Comparison of ENCODE assay signal across 30 cellular contexts in genomic region chr1:231591466-231591865, GRCh38.
"Had no signal": no experiment of that assay in that cellular context is flagged by ENCODE, and none has a peak within 500 bp of the region (broad histone marks: within the 10 kb centered on the region; RNA-seq: fewer than 3 reads in every experiment).

No MANE protein-coding gene starts in this region.

- H3K4me3 ChIP-seq: Peyer's patch had no signal

- ATAC-seq: activated T-cell treated with anti-CD3 and anti-CD28 coated beads, Interleukin-2, amount 50 U/mL, for 4 hours had no signal

- DNase-seq: activated B cell treated with CpG ODN at 0.5 μM for 24 hours; activated CD4-positive, alpha-beta memory T cell treated with anti-CD3 and anti-CD28 coated beads for 36 hours; activated CD4-positive, alpha-beta T cell treated with anti-CD3 and anti-CD28 coated beads for 4 hours; activated CD4-positive, alpha-beta T cell treated with anti-CD3 and anti-CD28 coated beads, Interleukin-2, amount 50 U/mL, for 1 hour; activated CD4-positive, CD25-positive, alpha-beta regulatory T cell treated with anti-CD3 and anti-CD28 coated beads, Interleukin-2, amount 50 U/mL, for 72 hours; activated CD8-positive, alpha-beta memory T cell treated with anti-CD3 and anti-CD28 coated beads, Interleukin-2, amount 50 U/mL, for 4 hours; activated gamma-delta T cell treated with Interleukin-2 at 50 U/mL for 16 hours; activated naive CD4-positive, alpha-beta T cell treated with anti-CD3 and anti-CD28 coated beads for 36 hours; activated naive CD8-positive, alpha-beta T cell treated with anti-CD3 and anti-CD28 coated beads for 36 hours; activated T-cell treated with anti-CD3 and anti-CD28 coated beads for 4 hours; activated T-cell treated with anti-CD3 and anti-CD28 coated beads, Interleukin-2, amount 50 U/mL, for 4 hours; amniotic stem cell; aorta; brain microvascular endothelial cell; NCI-H1105; NCI-H1436; NCI-H1694; NCI-H1930; NCI-H345; NCI-H524 treated with DMSO at 0.1 percent for 48 hours; PC-3; Peyer's patch; RPMI8226; SIG-M5; SW 1271; T-helper 1 cell; T-helper 2 cell; T-helper 9 cell had no signal

- H3K4me1 ChIP-seq: Peyer's patch had no signal

- H3K4me2 ChIP-seq: KMS-11 had no signal

- H3K27ac ChIP-seq: brain microvascular endothelial cell, KMS-11, Peyer's patch, VCaP had no signal

- H3K9ac ChIP-seq: KMS-11 had no signal

- H3K27me3 ChIP-seq: brain microvascular endothelial cell, Peyer's patch had no signal

- H3K9me3 ChIP-seq: Peyer's patch had no signal

- H3K36me3 ChIP-seq: brain microvascular endothelial cell, Peyer's patch had no signal
